Comparison of ENCODE assay signal across 35 cellular contexts in genomic region chr17:41150026-41150425, GRCh38. TPM values are rescaled to one million over a fixed set of nuclear protein-coding genes. Genes with fewer than 3 reads are reported as not detected.
"Had no signal": no experiment of that assay in that cellular context is flagged by ENCODE, and none has a peak within 500 bp of the region (broad histone marks: within the 10 kb centered on the region; RNA-seq: fewer than 3 reads in every experiment).

No MANE protein-coding gene starts in this region.

- H3K27me3 ChIP-seq: body of pancreas, brain microvascular endothelial cell, breast epithelium had no signal

- H3K4me3 ChIP-seq: adrenal gland, body of pancreas, breast epithelium had no signal

- ATAC-seq: activated CD4-positive, alpha-beta T cell treated with anti-CD3 and anti-CD28 coated beads for 36 hours; activated CD4-positive, CD25-positive, alpha-beta regulatory T cell treated with anti-CD3 and anti-CD28 coated beads, Interleukin-2, amount 50 U/mL, for 24 hours; activated CD8-positive, alpha-beta memory T cell treated with anti-CD3 and anti-CD28 coated beads, Interleukin-2, amount 10 ng/mL, durations not matched to agents 7 days and 5 days; activated CD8-positive, alpha-beta T cell treated with anti-CD3 and anti-CD28 coated beads, Interleukin-2, amount 10 ng/mL, durations not matched to agents 7 days and 5 days; body of pancreas; WTC11 had no signal

- H3K4me1 ChIP-seq: adrenal gland, body of pancreas, breast epithelium had no signal

- H3K36me3 ChIP-seq: adrenal gland, brain microvascular endothelial cell, breast epithelium, WERI-Rb-1 had no signal

- DNase-seq: activated CD4-positive, alpha-beta memory T cell treated with anti-CD3 and anti-CD28 coated beads, Interleukin-2, amount 10 ng/mL, durations not matched to agents 7 days and 5 days; activated CD4-positive, alpha-beta T cell treated with anti-CD3 and anti-CD28 coated beads for 1 hour; activated CD4-positive, alpha-beta T cell treated with anti-CD3 and anti-CD28 coated beads for 36 hours; activated CD4-positive, alpha-beta T cell treated with anti-CD3 and anti-CD28 coated beads for 48 hours; activated CD4-positive, alpha-beta T cell treated with anti-CD3 and anti-CD28 coated beads, Interleukin-2, amount 10 ng/mL, durations not matched to agents 7 days and 5 days; activated CD4-positive, alpha-beta T cell treated with anti-CD3 and anti-CD28 coated beads, Interleukin-2, amount 50 U/mL, for 48 hours; activated CD4-positive, CD25-positive, alpha-beta regulatory T cell; activated CD8-positive, alpha-beta memory T cell treated with anti-CD3 and anti-CD28 coated beads for 24 hours; activated CD8-positive, alpha-beta memory T cell treated with anti-CD3 and anti-CD28 coated beads, Interleukin-2, amount 10 ng/mL, durations not matched to agents 7 days and 5 days; activated CD8-positive, alpha-beta memory T cell treated with anti-CD3 and anti-CD28 coated beads, Interleukin-2, amount 50 U/mL, for 48 hours; activated CD8-positive, alpha-beta T cell treated with anti-CD3 and anti-CD28 coated beads, Interleukin-2, amount 10 ng/mL, durations not matched to agents 7 days and 5 days; activated effector memory CD4-positive, alpha-beta T cell treated with Interleukin-2 at 50 U/mL for 16 hours; activated gamma-delta T cell; activated naive CD4-positive, alpha-beta T cell treated with anti-CD3 and anti-CD28 coated beads, Interleukin-2, amount 10 ng/mL, durations not matched to agents 7 days and 5 days; activated naive CD4-positive, alpha-beta T cell treated with Interleukin-2 at 50 U/mL for 16 hours; activated naive CD8-positive, alpha-beta T cell treated with anti-CD3 and anti-CD28 coated beads, Interleukin-2, amount 10 ng/mL, durations not matched to agents 7 days and 5 days; activated T-cell treated with anti-CD3 and anti-CD28 coated beads, Interleukin-2, amount 50 U/mL, for 24 hours; activated T-cell treated with anti-CD3 and anti-CD28 coated beads, Interleukin-2, amount 50 U/mL, for 48 hours; adrenal gland; amniotic stem cell; aorta; body of pancreas; brain microvascular endothelial cell; central memory CD4-positive, alpha-beta T cell; T-helper 1 cell; T-helper 2 cell; T-helper 9 cell; WERI-Rb-1 had no signal

- H3K27ac ChIP-seq: adrenal gland, body of pancreas, brain microvascular endothelial cell, breast epithelium, WERI-Rb-1 had no signal

- H3K9me3 ChIP-seq: adrenal gland, body of pancreas, breast epithelium had no signal

RNA-seq across cellular contexts. Expression of gene KRTAP4-5, which starts 0.4 kb away (rescaled TPM):
- total RNA-seq: activated CD4-positive, alpha-beta memory T cell treated with anti-CD3 and anti-CD28 coated beads, Interleukin-2, amount 10 ng/mL, durations not matched to agents 7 days and 5 days; activated CD4-positive, alpha-beta T cell treated with anti-CD3 and anti-CD28 coated beads for 36 hours; activated CD4-positive, alpha-beta T cell treated with anti-CD3 and anti-CD28 coated beads, Interleukin-2, amount 10 ng/mL, durations not matched to agents 7 days and 5 days; activated CD8-positive, alpha-beta memory T cell treated with anti-CD3 and anti-CD28 coated beads, Interleukin-2, amount 10 ng/mL, durations not matched to agents 7 days and 5 days; activated CD8-positive, alpha-beta T cell treated with anti-CD3 and anti-CD28 coated beads, Interleukin-2, amount 10 ng/mL, durations not matched to agents 7 days and 5 days; activated naive CD8-positive, alpha-beta T cell treated with anti-CD3 and anti-CD28 coated beads, Interleukin-2, amount 10 ng/mL, durations not matched to agents 7 days and 5 days; activated T-helper 2 cell treated with anti-CD3 and anti-CD28 coated beads, Interferon-gamma antibody, Interleukin-2, Interleukin-4, amounts not matched to agents 10 μg/mL and 5 μg/mL and 100 μg/mL, durations not matched to agents 14 hours and 24 hours and 36 hours; adrenal gland; aorta; astrocyte; body of pancreas; breast epithelium; cardiac septum; cerebellum; WTC11 had no signal
- polyA plus RNA-seq: adrenal gland, aorta had no signal

RNA-seq across cellular contexts. Expression of gene KRTAP4-6, which starts 9.7 kb away (rescaled TPM):
- total RNA-seq: activated CD4-positive, alpha-beta memory T cell treated with anti-CD3 and anti-CD28 coated beads, Interleukin-2, amount 10 ng/mL, durations not matched to agents 7 days and 5 days; activated CD4-positive, alpha-beta T cell treated with anti-CD3 and anti-CD28 coated beads for 36 hours; activated CD4-positive, alpha-beta T cell treated with anti-CD3 and anti-CD28 coated beads, Interleukin-2, amount 10 ng/mL, durations not matched to agents 7 days and 5 days; activated CD8-positive, alpha-beta memory T cell treated with anti-CD3 and anti-CD28 coated beads, Interleukin-2, amount 10 ng/mL, durations not matched to agents 7 days and 5 days; activated CD8-positive, alpha-beta T cell treated with anti-CD3 and anti-CD28 coated beads, Interleukin-2, amount 10 ng/mL, durations not matched to agents 7 days and 5 days; activated naive CD8-positive, alpha-beta T cell treated with anti-CD3 and anti-CD28 coated beads, Interleukin-2, amount 10 ng/mL, durations not matched to agents 7 days and 5 days; activated T-helper 2 cell treated with anti-CD3 and anti-CD28 coated beads, Interferon-gamma antibody, Interleukin-2, Interleukin-4, amounts not matched to agents 10 μg/mL and 5 μg/mL and 100 μg/mL, durations not matched to agents 14 hours and 24 hours and 36 hours; adrenal gland; aorta; astrocyte; body of pancreas; breast epithelium; cardiac septum; cerebellum; WTC11 had no signal
- polyA plus RNA-seq: adrenal gland, aorta had no signal

RNA-seq across cellular contexts. Expression of gene KRTAP4-4, which starts 10.5 kb away (rescaled TPM):
- total RNA-seq: activated CD4-positive, alpha-beta memory T cell treated with anti-CD3 and anti-CD28 coated beads, Interleukin-2, amount 10 ng/mL, durations not matched to agents 7 days and 5 days; activated CD4-positive, alpha-beta T cell treated with anti-CD3 and anti-CD28 coated beads for 36 hours; activated CD4-positive, alpha-beta T cell treated with anti-CD3 and anti-CD28 coated beads, Interleukin-2, amount 10 ng/mL, durations not matched to agents 7 days and 5 days; activated CD8-positive, alpha-beta memory T cell treated with anti-CD3 and anti-CD28 coated beads, Interleukin-2, amount 10 ng/mL, durations not matched to agents 7 days and 5 days; activated CD8-positive, alpha-beta T cell treated with anti-CD3 and anti-CD28 coated beads, Interleukin-2, amount 10 ng/mL, durations not matched to agents 7 days and 5 days; activated naive CD8-positive, alpha-beta T cell treated with anti-CD3 and anti-CD28 coated beads, Interleukin-2, amount 10 ng/mL, durations not matched to agents 7 days and 5 days; activated T-helper 2 cell treated with anti-CD3 and anti-CD28 coated beads, Interferon-gamma antibody, Interleukin-2, Interleukin-4, amounts not matched to agents 10 μg/mL and 5 μg/mL and 100 μg/mL, durations not matched to agents 14 hours and 24 hours and 36 hours; adrenal gland; aorta; astrocyte; body of pancreas; breast epithelium; cardiac septum; cerebellum; WTC11 had no signal
- polyA plus RNA-seq: adrenal gland, aorta had no signal

RNA-seq across cellular contexts. Expression of gene KRTAP4-3, which starts 18.0 kb away (rescaled TPM):
- total RNA-seq: activated CD4-positive, alpha-beta memory T cell treated with anti-CD3 and anti-CD28 coated beads, Interleukin-2, amount 10 ng/mL, durations not matched to agents 7 days and 5 days; activated CD4-positive, alpha-beta T cell treated with anti-CD3 and anti-CD28 coated beads for 36 hours; activated CD4-positive, alpha-beta T cell treated with anti-CD3 and anti-CD28 coated beads, Interleukin-2, amount 10 ng/mL, durations not matched to agents 7 days and 5 days; activated CD8-positive, alpha-beta memory T cell treated with anti-CD3 and anti-CD28 coated beads, Interleukin-2, amount 10 ng/mL, durations not matched to agents 7 days and 5 days; activated CD8-positive, alpha-beta T cell treated with anti-CD3 and anti-CD28 coated beads, Interleukin-2, amount 10 ng/mL, durations not matched to agents 7 days and 5 days; activated naive CD8-positive, alpha-beta T cell treated with anti-CD3 and anti-CD28 coated beads, Interleukin-2, amount 10 ng/mL, durations not matched to agents 7 days and 5 days; activated T-helper 2 cell treated with anti-CD3 and anti-CD28 coated beads, Interferon-gamma antibody, Interleukin-2, Interleukin-4, amounts not matched to agents 10 μg/mL and 5 μg/mL and 100 μg/mL, durations not matched to agents 14 hours and 24 hours and 36 hours; adrenal gland; aorta; astrocyte; body of pancreas; breast epithelium; cardiac septum; cerebellum; WTC11 had no signal
- polyA plus RNA-seq: adrenal gland, aorta had no signal

RNA-seq across cellular contexts. Expression of gene KRTAP4-12, which starts 26.0 kb away (rescaled TPM):
- total RNA-seq: activated CD4-positive, alpha-beta memory T cell treated with anti-CD3 and anti-CD28 coated beads, Interleukin-2, amount 10 ng/mL, durations not matched to agents 7 days and 5 days; activated CD4-positive, alpha-beta T cell treated with anti-CD3 and anti-CD28 coated beads for 36 hours; activated CD4-positive, alpha-beta T cell treated with anti-CD3 and anti-CD28 coated beads, Interleukin-2, amount 10 ng/mL, durations not matched to agents 7 days and 5 days; activated CD8-positive, alpha-beta memory T cell treated with anti-CD3 and anti-CD28 coated beads, Interleukin-2, amount 10 ng/mL, durations not matched to agents 7 days and 5 days; activated CD8-positive, alpha-beta T cell treated with anti-CD3 and anti-CD28 coated beads, Interleukin-2, amount 10 ng/mL, durations not matched to agents 7 days and 5 days; activated naive CD8-positive, alpha-beta T cell treated with anti-CD3 and anti-CD28 coated beads, Interleukin-2, amount 10 ng/mL, durations not matched to agents 7 days and 5 days; activated T-helper 2 cell treated with anti-CD3 and anti-CD28 coated beads, Interferon-gamma antibody, Interleukin-2, Interleukin-4, amounts not matched to agents 10 μg/mL and 5 μg/mL and 100 μg/mL, durations not matched to agents 14 hours and 24 hours and 36 hours; adrenal gland; aorta; astrocyte; body of pancreas; breast epithelium; cardiac septum; cerebellum; WTC11 had no signal
- polyA plus RNA-seq: adrenal gland, aorta had no signal
